10 cellular contexts compared by ENCODE assay signal in the genomic region with DNA sequence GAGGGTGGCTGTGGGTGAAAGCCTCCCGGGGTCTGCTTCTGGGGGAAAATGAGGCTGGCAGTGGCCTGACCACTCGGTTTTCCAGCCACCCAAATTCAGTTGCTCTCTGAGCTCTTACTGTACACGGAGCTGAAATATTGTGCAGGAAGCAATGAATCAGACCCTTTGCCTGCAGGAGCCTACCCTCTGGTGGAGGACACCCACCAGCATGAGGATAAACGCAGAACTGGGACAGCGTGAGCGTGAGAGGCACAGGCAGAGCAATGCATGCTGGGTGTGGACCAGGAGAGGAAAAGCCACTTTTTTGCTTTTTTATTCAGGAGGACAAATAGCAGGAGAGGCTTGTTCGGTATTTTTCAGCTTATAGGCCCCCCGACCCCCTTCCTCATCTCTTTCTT.
A peak's percentile ranks its signal among the peaks of the same experiment; 100 is the strongest.
DNase-seq lines count a peak whose midpoint lies in the region; ATAC-seq and TF ChIP-seq lines count a peak whose summit lies in the region.
"Had no signal": no experiment of that assay in that cellular context is flagged by ENCODE, and none has a peak within 500 bp of the region (broad histone marks: within the 10 kb centered on the region; RNA-seq: fewer than 3 reads in every experiment).

No MANE protein-coding gene starts in this region.

- peak overlapping the region; percentile 63 for H3K4me3 Mint-ChIP-seq in activated B cell treated with CpG ODN at 0.5 μM for 24 hours

- H3K4me1 Mint-ChIP-seq in activated B cell treated with CpG ODN at 0.5 μM for 24 hours = peaks cover 86% of the 10 kb centered on the region

- H3K27ac Mint-ChIP-seq in activated B cell treated with CpG ODN at 0.5 μM for 24 hours = peak overlapping the region; percentile 74

- peaks cover 52% of the 10 kb centered on the region for H3K4me1 ChIP-seq in lower lobe of right lung
- no peaks in the 10 kb centered on the region for H3K4me1 ChIP-seq in effector memory CD4-positive, alpha-beta T cell (ENCODE audit: control insufficient read depth, insufficient read depth, low read length, poor library complexity, severe bottlenecking)

- H3K27me3 ChIP-seq in lower lobe of right lung (ENCODE audit: low read depth) = no peaks in the 10 kb centered on the region
- H3K27me3 ChIP-seq in effector memory CD4-positive, alpha-beta T cell (replicated peaks; ENCODE audit: control insufficient read depth, insufficient read depth, low read length, poor library complexity, severe bottlenecking) = peaks cover 3% of the 10 kb centered on the region

- H3K9me3 ChIP-seq in lower lobe of right lung = no peaks in the 10 kb centered on the region
- H3K9me3 ChIP-seq in effector memory CD4-positive, alpha-beta T cell (ENCODE audit: control insufficient read depth, low read length) = no peaks in the 10 kb centered on the region

- intact Hi-C loops in activated B cell treated with CpG ODN at 0.5 μM for 24 hours (cut with micrococcal nuclease) = loop anchor here (1.0 to 2.0 kb wide), 3 partner anchors 8 to 300 kb away; no protein-coding TSS in a partner anchor
- intact Hi-C loops in lower lobe of right lung (cut with DNase I) = no loop called here

- POLR2A ChIA-PET in activated B cell treated with CpG ODN at 0.5 μM for 24 hours (lab: Charles Lee) = interaction anchor here (0.9 to 1.6 kb wide), 2 partner anchors 45 kb away, joined by 3 to 10 read pairs; no protein-coding TSS in a partner anchor

- DNase-seq in activated B cell treated with CpG ODN at 0.5 μM for 24 hours (no peak), lower lobe of right lung (no peak), NCI-H2171 treated with DMSO at 0.1 percent for 48 hours (lab: John Stamatoyannopoulos, UW) (no peak), DMS 273 treated with DMSO at 0.1 percent for 48 hours (lab: John Stamatoyannopoulos, UW) (no peak)
- no peak for DNase-seq in activated CD8-positive, alpha-beta memory T cell treated with anti-CD3 and anti-CD28 coated beads for 24 hours
- no peak for DNase-seq in effector memory CD4-positive, alpha-beta T cell
- DNase-seq: NCI-H526 treated with DMSO at 0.1 percent for 48 hours, T-helper 1 cell had no signal

- no peaks in the 10 kb centered on the region for H3K36me3 ChIP-seq in lower lobe of right lung
- no peaks in the 10 kb centered on the region for H3K36me3 ChIP-seq in effector memory CD4-positive, alpha-beta T cell (ENCODE audit: control insufficient read depth, insufficient read depth, low read length)

- H3K27me3 Mint-ChIP-seq in activated B cell treated with CpG ODN at 0.5 μM for 24 hours = no peaks in the 10 kb centered on the region

- CTCF ChIA-PET in activated B cell treated with CpG ODN at 0.5 μM for 24 hours (lab: Charles Lee) = interaction anchor here (0.6 to 1.3 kb wide), 2 partner anchors 45 to 244 kb away, joined by 3 to 4 read pairs; no protein-coding TSS in a partner anchor

- peak overlapping the region; percentile 71 for H3K27ac ChIP-seq in lower lobe of right lung
- H3K27ac ChIP-seq in temporal lobe (ENCODE audit: low read depth, low read length) = peak overlapping the region; percentile 58
- no peak overlapping the region for H3K27ac ChIP-seq in effector memory CD4-positive, alpha-beta T cell (ENCODE audit: insufficient read depth, low read length, poor library complexity, severe bottlenecking)

- TF ChIP-seq CTCF in activated B cell treated with CpG ODN at 0.5 μM for 24 hours (IDR thresholded peaks at IDR 0.05) = no peak
- TF ChIP-seq CTCF in lower lobe of right lung (IDR thresholded peaks at IDR 0.05) = no peak

- H3K9me3 Mint-ChIP-seq in activated B cell treated with CpG ODN at 0.5 μM for 24 hours = no peaks in the 10 kb centered on the region

- ATAC-seq in HG03196 (IDR thresholded peaks at IDR 0.05; ENCODE audit: unreplicated experiment) = peak; percentile 3
- peak; percentile 4 for ATAC-seq in activated B cell treated with CpG ODN at 0.5 μM for 24 hours (ENCODE audit: low read depth)
- ATAC-seq in lower lobe of right lung = peak; percentile 6 to 17

- H3K36me3 Mint-ChIP-seq in activated B cell treated with CpG ODN at 0.5 μM for 24 hours (ENCODE audit: low read depth) = no peaks in the 10 kb centered on the region

- no peak overlapping the region for H3K4me3 ChIP-seq in lower lobe of right lung
- H3K4me3 ChIP-seq in effector memory CD4-positive, alpha-beta T cell (ENCODE audit: insufficient read depth, low read depth, low read length, poor library complexity, severe bottlenecking) = no peak overlapping the region
